10 cellular contexts compared by ENCODE assay signal in genomic region chr7:111029141-111029572, GRCh38.
DNase-seq lines count a peak whose midpoint lies in the region; ATAC-seq and TF ChIP-seq lines count a peak whose summit lies in the region.
"Had no signal": no experiment of that assay in that cellular context is flagged by ENCODE, and none has a peak within 500 bp of the region (broad histone marks: within the 10 kb centered on the region; RNA-seq: fewer than 3 reads in every experiment).

No MANE protein-coding gene starts in this region.

- H3K27me3 ChIP-seq in PC-9 (ENCODE audit: insufficient read depth, low read depth) = no peaks in the 10 kb centered on the region
- H3K27me3 ChIP-seq: dorsolateral prefrontal cortex, heart left ventricle had no signal

- H3K27ac ChIP-seq in PC-9 = no peak overlapping the region
- H3K27ac ChIP-seq: dorsolateral prefrontal cortex had no signal

- H4K20me1 ChIP-seq in PC-9 (ENCODE audit: insufficient read depth) = no peaks in the 10 kb centered on the region

- H3K36me3 ChIP-seq in PC-9 (ENCODE audit: low read depth) = no peaks in the 10 kb centered on the region
- H3K36me3 ChIP-seq: heart left ventricle had no signal

- H3K9me2 ChIP-seq in PC-9 (ENCODE audit: insufficient read depth) = no peaks in the 10 kb centered on the region

- DNase-seq in activated CD4-positive, CD25-positive, alpha-beta regulatory T cell (lab: John Stamatoyannopoulos, UW) = no peak
- DNase-seq in WTC11 (ENCODE audit: low spot score) (no peak), sciatic nerve (ENCODE audit: low spot score) (no peak), PC-9 (no peak)
- DNase-seq in activated CD8-positive, alpha-beta memory T cell treated with anti-CD3 and anti-CD28 coated beads, Interleukin-2, amount 50 U/mL, for 4 hours = no peak
- DNase-seq: dorsolateral prefrontal cortex, heart left ventricle had no signal

- H3K79me2 ChIP-seq in PC-9 (ENCODE audit: low read depth) = no peaks in the 10 kb centered on the region

- ATAC-seq in activated CD4-positive, CD25-positive, alpha-beta regulatory T cell treated with anti-CD3 and anti-CD28 coated beads, Interleukin-2, amount 50 U/mL, for 24 hours = peak; percentile 33 to 44
- peak; percentile 1 for ATAC-seq in HG02938 (IDR thresholded peaks at IDR 0.05; ENCODE audit: unreplicated experiment)
- peak; percentile 55 for ATAC-seq in WTC11
- ATAC-seq in sciatic nerve = peak; percentile 44
- no peak for ATAC-seq in HG02571 (IDR thresholded peaks at IDR 0.05; ENCODE audit: unreplicated experiment)
- ATAC-seq: heart left ventricle had no signal

- H3K4me1 Mint-ChIP-seq in WTC11 = peaks cover 48% of the 10 kb centered on the region

- no TSS peak for BruUV-seq in PC-9 (replicated peaks; lab: Mats Ljungman, UMichigan)

- H3K27me3 Mint-ChIP-seq in WTC11 (ENCODE audit: low read depth) = no peaks in the 10 kb centered on the region

- POLR2A ChIA-PET in WTC11 (lab: Charles Lee) (no interaction called here), PC-9 (lab: Charles Lee; ENCODE audit: unreplicated experiment) (no interaction called here)

- CTCF ChIA-PET in WTC11 (lab: Charles Lee) (interaction anchor here (0.6 kb wide), 2 partner anchors 147 to 1527 kb away, joined by 3 to 4 read pairs; no protein-coding TSS in a partner anchor), PC-9 (lab: Charles Lee) (no interaction called here)

- H3K4me3 ChIP-seq in PC-9 = no peak overlapping the region
- H3K4me3 ChIP-seq: heart left ventricle had no signal

- no peak overlapping the region for H3K4me3 Mint-ChIP-seq in WTC11

- TF ChIP-seq CTCF in WTC11 (IDR thresholded peaks at IDR 0.05) (no peak), PC-9 (conservative IDR thresholded peaks at IDR 0.05) (no peak)

- intact Hi-C loops in sciatic nerve (cut with DNase I) (no loop called here), PC-9 (cut with micrococcal nuclease; ENCODE audit: unreplicated experiment) (no loop called here)

- no peak overlapping the region for H2AFZ ChIP-seq in PC-9

- H3K4me1 ChIP-seq in PC-9 (replicated peaks; ENCODE audit: insufficient read depth) = no peaks in the 10 kb centered on the region

- H3K4me2 ChIP-seq in PC-9 = no peak overlapping the region

- H3K27ac Mint-ChIP-seq in WTC11 = peak overlapping the region; percentile 79

- no peaks in the 10 kb centered on the region for H3K36me3 Mint-ChIP-seq in WTC11

- H3K9me3 ChIP-seq in PC-9 (ENCODE audit: insufficient read depth, low read depth) = no peaks in the 10 kb centered on the region
- H3K9me3 ChIP-seq: heart left ventricle had no signal

- no peaks in the 10 kb centered on the region for H3K9me3 Mint-ChIP-seq in WTC11

- no peaks in the 10 kb centered on the region for H3F3A ChIP-seq in PC-9 (ENCODE audit: insufficient read depth, low read depth)

TF ChIP-seq in WTC11, 78 proteins besides CTCF, POLR2A, EP300 and RAD21:
- TF ChIP-seq GABPB1 (CRISPR knock-in tag; IDR thresholded peaks at IDR 0.05) (peak; percentile 85), ZNF263 (CRISPR knock-in tag; IDR thresholded peaks at IDR 0.05; ENCODE audit: low read depth) (no peak)
TF ChIP-seq in WTC11: peak in this region for 1.
